In the genomic region with DNA sequence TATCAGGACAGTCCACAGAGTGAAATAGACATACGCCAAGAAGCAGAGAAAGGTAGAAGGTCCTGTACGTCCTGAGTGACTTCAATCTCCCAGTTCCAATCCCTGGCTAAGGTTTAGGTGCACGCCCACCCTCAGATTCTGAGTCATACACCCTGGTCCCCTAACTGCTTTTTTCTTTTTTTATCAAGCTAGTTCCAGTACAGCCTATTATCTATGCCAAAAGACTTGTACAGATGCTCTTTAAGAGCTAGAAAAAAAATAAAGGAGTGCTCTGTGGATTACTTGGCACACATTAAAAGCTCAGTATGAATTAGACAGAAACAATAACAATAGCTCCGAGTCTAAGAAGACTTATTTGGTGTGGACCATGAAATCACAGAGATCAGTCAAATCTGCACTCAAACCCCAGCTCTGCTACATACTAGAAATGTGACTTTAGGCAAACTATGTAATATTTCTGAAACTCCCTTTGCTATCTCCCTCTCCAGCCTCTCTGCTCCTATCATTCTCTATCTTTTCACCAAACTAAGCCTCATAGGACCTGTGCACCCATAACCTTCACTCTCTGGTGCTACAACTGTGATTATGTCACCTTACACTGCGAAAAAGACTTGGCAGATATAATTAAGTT, we compare ENCODE assay signal across 1 cellular context.
TF ChIP-seq lines count a peak whose summit lies in the region.
"Not testable (repeated sequence)": the region's sequence is repeated elsewhere in the genome, so short reads cannot be mapped to it uniquely, and the experiment has no call there.

No MANE protein-coding gene starts in this region.

TF ChIP-seq in K562, 482 proteins besides CTCF, POLR2A, EP300 and RAD21:
- TF ChIP-seq SMARCE1 (IDR thresholded peaks at IDR 0.05) (peak; percentile 48; the same call in 1 of the 2 replicates), TEAD4 (IDR thresholded peaks at IDR 0.05; ENCODE audit: low read length) (0 out of 2 replicates have a peak, but pooled peaks have one; percentile 24), MNT (conservative IDR thresholded peaks at IDR 0.05) (0 out of 4 replicates have a peak, but pooled peaks of 1 of the 2 experiments have one; percentile 14), TCF3 (CRISPR knock-in tag; IDR thresholded peaks at IDR 0.05) (peak; percentile 56), JUND (IDR thresholded peaks at IDR 0.05; ENCODE audit: borderline replicate concordance, low read depth, low read length) (peak; percentile 78; the same call in 1 of the 2 replicates), JUND (tag; IDR thresholded peaks at IDR 0.05; ENCODE audit: borderline replicate concordance, low read depth, low read length) (peak; percentile 43; the same call in 1 of the 3 replicates), DPF2 (IDR thresholded peaks at IDR 0.05) (peak; percentile 67), TAL1 (IDR thresholded peaks at IDR 0.05) (peak; percentile 37), RCOR1 (IDR thresholded peaks at IDR 0.05; ENCODE audit: borderline replicate concordance in 1 of 2, low read depth in 2 of 2, low read length in 2 of 2) (peak in 1 of 2 experiments; percentile 27; a peak in 1 of 4 replicates), SMARCA4 (IDR thresholded peaks at IDR 0.05) (peak; percentile 16; the same call in 1 of the 2 replicates), FOSL1 (tag; conservative IDR thresholded peaks at IDR 0.05) (peak; percentile 39; the same call in 1 of the 2 replicates), ZNF384 (IDR thresholded peaks at IDR 0.05; ENCODE audit: low read depth, low read length) (peak; percentile 72), KDM1A (IDR thresholded peaks at IDR 0.05) (peak; percentile 73 to 76), ARID1B (IDR thresholded peaks at IDR 0.05) (peak; percentile 56), CBFA2T3 (IDR thresholded peaks at IDR 0.05) (peak; percentile 76), EGR1 (conservative IDR thresholded peaks at IDR 0.05) (peak; percentile 63), ZBTB7A (IDR thresholded peaks at IDR 0.05; ENCODE audit: borderline replicate concordance, control insufficient read depth, low read depth, low read length) (peak; percentile 50; the same call in 1 of the 2 replicates), CBFA2T2 (conservative IDR thresholded peaks at IDR 0.05) (peak; percentile 71)
- TF ChIP-seq TEAD4 (CRISPR knock-in tag; IDR thresholded peaks at IDR 0.05; ENCODE audit: borderline replicate concordance) = not testable (repeated sequence)
- TF ChIP-seq, protein P1, sequence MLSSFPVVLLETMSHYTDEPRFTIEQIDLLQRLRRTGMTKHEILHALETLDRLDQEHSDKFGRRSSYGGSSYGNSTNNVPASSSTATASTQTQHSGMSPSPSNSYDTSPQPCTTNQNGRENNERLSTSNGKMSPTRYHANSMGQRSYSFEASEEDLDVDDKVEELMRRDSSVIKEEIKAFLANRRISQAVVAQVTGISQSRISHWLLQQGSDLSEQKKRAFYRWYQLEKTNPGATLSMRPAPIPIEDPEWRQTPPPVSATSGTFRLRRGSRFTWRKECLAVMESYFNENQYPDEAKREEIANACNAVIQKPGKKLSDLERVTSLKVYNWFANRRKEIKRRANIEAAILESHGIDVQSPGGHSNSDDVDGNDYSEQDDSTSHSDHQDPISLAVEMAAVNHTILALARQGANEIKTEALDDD (IDR thresholded peaks at IDR 0.05) = 0 out of 2 replicates have a peak, but pooled peaks have one; percentile 51
- TF ChIP-seq, protein P2, sequence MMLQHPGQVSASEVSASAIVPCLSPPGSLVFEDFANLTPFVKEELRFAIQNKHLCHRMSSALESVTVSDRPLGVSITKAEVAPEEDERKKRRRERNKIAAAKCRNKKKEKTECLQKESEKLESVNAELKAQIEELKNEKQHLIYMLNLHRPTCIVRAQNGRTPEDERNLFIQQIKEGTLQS (IDR thresholded peaks at IDR 0.05) = peak; percentile 71
- TF ChIP-seq, protein P2 (CRISPR knock-in tag; conservative IDR thresholded peaks at IDR 0.05) = not testable (repeated sequence)
TF ChIP-seq in K562: peak in this region for 19; not testable (repeated sequence) for 463.
